In the genomic region with DNA sequence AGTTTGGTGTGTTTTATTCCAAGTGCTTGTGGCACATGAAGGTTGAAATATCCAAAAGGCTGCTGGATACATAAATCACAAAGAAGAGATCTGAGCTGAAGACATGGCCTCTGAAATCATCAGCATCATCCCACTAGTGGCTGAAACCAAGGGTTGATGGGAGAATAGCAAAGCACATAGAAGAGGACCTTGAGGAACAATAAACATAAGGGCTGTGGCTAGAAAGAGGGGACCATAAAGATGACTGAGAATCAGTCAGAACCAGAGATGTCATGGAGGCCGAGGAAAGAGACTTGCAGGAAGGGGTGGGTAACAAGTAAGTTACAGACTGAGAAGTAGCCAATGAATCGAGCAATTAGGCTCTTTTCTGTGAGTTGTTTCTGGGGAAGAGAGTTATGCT, we compare ENCODE assay signal across 1 cellular context.
TF ChIP-seq lines count a peak whose summit lies in the region.

No MANE protein-coding gene starts in this region.

TF ChIP-seq in H1, 55 proteins besides CTCF, POLR2A, EP300 and RAD21 (continued from another document):
- TF ChIP-seq, protein P1, sequence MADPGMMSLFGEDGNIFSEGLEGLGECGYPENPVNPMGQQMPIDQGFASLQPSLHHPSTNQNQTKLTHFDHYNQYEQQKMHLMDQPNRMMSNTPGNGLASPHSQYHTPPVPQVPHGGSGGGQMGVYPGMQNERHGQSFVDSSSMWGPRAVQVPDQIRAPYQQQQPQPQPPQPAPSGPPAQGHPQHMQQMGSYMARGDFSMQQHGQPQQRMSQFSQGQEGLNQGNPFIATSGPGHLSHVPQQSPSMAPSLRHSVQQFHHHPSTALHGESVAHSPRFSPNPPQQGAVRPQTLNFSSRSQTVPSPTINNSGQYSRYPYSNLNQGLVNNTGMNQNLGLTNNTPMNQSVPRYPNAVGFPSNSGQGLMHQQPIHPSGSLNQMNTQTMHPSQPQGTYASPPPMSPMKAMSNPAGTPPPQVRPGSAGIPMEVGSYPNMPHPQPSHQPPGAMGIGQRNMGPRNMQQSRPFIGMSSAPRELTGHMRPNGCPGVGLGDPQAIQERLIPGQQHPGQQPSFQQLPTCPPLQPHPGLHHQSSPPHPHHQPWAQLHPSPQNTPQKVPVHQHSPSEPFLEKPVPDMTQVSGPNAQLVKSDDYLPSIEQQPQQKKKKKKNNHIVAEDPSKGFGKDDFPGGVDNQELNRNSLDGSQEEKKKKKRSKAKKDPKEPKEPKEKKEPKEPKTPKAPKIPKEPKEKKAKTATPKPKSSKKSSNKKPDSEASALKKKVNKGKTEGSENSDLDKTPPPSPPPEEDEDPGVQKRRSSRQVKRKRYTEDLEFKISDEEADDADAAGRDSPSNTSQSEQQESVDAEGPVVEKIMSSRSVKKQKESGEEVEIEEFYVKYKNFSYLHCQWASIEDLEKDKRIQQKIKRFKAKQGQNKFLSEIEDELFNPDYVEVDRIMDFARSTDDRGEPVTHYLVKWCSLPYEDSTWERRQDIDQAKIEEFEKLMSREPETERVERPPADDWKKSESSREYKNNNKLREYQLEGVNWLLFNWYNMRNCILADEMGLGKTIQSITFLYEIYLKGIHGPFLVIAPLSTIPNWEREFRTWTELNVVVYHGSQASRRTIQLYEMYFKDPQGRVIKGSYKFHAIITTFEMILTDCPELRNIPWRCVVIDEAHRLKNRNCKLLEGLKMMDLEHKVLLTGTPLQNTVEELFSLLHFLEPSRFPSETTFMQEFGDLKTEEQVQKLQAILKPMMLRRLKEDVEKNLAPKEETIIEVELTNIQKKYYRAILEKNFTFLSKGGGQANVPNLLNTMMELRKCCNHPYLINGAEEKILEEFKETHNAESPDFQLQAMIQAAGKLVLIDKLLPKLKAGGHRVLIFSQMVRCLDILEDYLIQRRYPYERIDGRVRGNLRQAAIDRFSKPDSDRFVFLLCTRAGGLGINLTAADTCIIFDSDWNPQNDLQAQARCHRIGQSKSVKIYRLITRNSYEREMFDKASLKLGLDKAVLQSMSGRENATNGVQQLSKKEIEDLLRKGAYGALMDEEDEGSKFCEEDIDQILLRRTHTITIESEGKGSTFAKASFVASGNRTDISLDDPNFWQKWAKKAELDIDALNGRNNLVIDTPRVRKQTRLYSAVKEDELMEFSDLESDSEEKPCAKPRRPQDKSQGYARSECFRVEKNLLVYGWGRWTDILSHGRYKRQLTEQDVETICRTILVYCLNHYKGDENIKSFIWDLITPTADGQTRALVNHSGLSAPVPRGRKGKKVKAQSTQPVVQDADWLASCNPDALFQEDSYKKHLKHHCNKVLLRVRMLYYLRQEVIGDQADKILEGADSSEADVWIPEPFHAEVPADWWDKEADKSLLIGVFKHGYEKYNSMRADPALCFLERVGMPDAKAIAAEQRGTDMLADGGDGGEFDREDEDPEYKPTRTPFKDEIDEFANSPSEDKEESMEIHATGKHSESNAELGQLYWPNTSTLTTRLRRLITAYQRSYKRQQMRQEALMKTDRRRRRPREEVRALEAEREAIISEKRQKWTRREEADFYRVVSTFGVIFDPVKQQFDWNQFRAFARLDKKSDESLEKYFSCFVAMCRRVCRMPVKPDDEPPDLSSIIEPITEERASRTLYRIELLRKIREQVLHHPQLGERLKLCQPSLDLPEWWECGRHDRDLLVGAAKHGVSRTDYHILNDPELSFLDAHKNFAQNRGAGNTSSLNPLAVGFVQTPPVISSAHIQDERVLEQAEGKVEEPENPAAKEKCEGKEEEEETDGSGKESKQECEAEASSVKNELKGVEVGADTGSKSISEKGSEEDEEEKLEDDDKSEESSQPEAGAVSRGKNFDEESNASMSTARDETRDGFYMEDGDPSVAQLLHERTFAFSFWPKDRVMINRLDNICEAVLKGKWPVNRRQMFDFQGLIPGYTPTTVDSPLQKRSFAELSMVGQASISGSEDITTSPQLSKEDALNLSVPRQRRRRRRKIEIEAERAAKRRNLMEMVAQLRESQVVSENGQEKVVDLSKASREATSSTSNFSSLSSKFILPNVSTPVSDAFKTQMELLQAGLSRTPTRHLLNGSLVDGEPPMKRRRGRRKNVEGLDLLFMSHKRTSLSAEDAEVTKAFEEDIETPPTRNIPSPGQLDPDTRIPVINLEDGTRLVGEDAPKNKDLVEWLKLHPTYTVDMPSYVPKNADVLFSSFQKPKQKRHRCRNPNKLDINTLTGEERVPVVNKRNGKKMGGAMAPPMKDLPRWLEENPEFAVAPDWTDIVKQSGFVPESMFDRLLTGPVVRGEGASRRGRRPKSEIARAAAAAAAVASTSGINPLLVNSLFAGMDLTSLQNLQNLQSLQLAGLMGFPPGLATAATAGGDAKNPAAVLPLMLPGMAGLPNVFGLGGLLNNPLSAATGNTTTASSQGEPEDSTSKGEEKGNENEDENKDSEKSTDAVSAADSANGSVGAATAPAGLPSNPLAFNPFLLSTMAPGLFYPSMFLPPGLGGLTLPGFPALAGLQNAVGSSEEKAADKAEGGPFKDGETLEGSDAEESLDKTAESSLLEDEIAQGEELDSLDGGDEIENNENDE (IDR thresholded peaks at IDR 0.05; ENCODE audit: insufficient replicate concordance, low read length), result no peak
- no peak for TF ChIP-seq BACH1 (IDR thresholded peaks at IDR 0.05; ENCODE audit: low read length)
- TF ChIP-seq CBX5 (IDR thresholded peaks at IDR 0.05; ENCODE audit: low read depth, low read length), result no peak
- TF ChIP-seq JUN (IDR thresholded peaks at IDR 0.05; ENCODE audit: low read depth, low read length), result no peak
- no peak for TF ChIP-seq KDM1A (IDR thresholded peaks at IDR 0.05; ENCODE audit: borderline replicate concordance, low read length)
- TF ChIP-seq PHF8 (conservative IDR thresholded peaks at IDR 0.05; ENCODE audit: low read depth, low read length), result no peak
- no peak for TF ChIP-seq RFX5 (IDR thresholded peaks at IDR 0.05; ENCODE audit: borderline replicate concordance, low read depth, low read length)
- TF ChIP-seq, protein P2, sequence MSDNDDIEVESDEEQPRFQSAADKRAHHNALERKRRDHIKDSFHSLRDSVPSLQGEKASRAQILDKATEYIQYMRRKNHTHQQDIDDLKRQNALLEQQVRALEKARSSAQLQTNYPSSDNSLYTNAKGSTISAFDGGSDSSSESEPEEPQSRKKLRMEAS (IDR thresholded peaks at IDR 0.05), result no peak
- no peak for TF ChIP-seq CHD2 (IDR thresholded peaks at IDR 0.05; ENCODE audit: low read length)
- TF ChIP-seq HDAC6 (IDR thresholded peaks at IDR 0.05; ENCODE audit: low read depth, low read length), result no peak
- TF ChIP-seq MAFK (IDR thresholded peaks at IDR 0.05; ENCODE audit: low read depth, low read length), result no peak
- TF ChIP-seq SUZ12 (IDR thresholded peaks at IDR 0.05; ENCODE audit: low read length), result no peak
- no peak for TF ChIP-seq SP4 (IDR thresholded peaks at IDR 0.05; ENCODE audit: low read length)
- TF ChIP-seq KDM5A (IDR thresholded peaks at IDR 0.05; ENCODE audit: low read length), result no peak
- TF ChIP-seq TEAD4 (IDR thresholded peaks at IDR 0.05; ENCODE audit: low read depth, low read length), result no peak
- no peak for TF ChIP-seq NANOG (IDR thresholded peaks at IDR 0.05; ENCODE audit: insufficient read depth, low read depth, low read length, poor library complexity, severe bottlenecking)
- no peak for TF ChIP-seq SP1 (IDR thresholded peaks at IDR 0.05; ENCODE audit: low read depth, low read length)
- TF ChIP-seq SRF (IDR thresholded peaks at IDR 0.05; ENCODE audit: low read depth, low read length), result no peak
